In genomic region chr12:87847147-87847546, GRCh38 we compare ENCODE assay signal across 16 cellular contexts.
DNase-seq lines count a peak whose midpoint lies in the region; ATAC-seq and TF ChIP-seq lines count a peak whose summit lies in the region.
"Had no signal": no experiment of that assay in that cellular context is flagged by ENCODE, and none has a peak within 500 bp of the region (broad histone marks: within the 10 kb centered on the region; RNA-seq: fewer than 3 reads in every experiment).

No MANE protein-coding gene starts in this region.

- no peak overlapping the region for H3K27ac ChIP-seq in smooth muscle cell (ENCODE audit: low read depth)

- H3K9me3 ChIP-seq in smooth muscle cell (replicated peaks; ENCODE audit: low read depth) = no peaks in the 10 kb centered on the region

- H3K36me3 ChIP-seq in smooth muscle cell (ENCODE audit: low read depth) = no peaks in the 10 kb centered on the region

- no peaks in the 10 kb centered on the region for H3K27me3 ChIP-seq in smooth muscle cell (ENCODE audit: low read depth)

- H2AFZ ChIP-seq in smooth muscle cell (ENCODE audit: low read depth) = peak overlapping the region; percentile 46

- no peak overlapping the region for H3K4me3 ChIP-seq in smooth muscle cell

- no peak for ATAC-seq in left colon
- ATAC-seq in activated CD4-positive, CD25-positive, alpha-beta regulatory T cell treated with anti-CD3 and anti-CD28 coated beads, Interleukin-2, amount 50 U/mL, for 24 hours = no peak

- H3K4me2 ChIP-seq in smooth muscle cell = no peak overlapping the region

- intact Hi-C loops in left colon (cut with DNase I, micrococcal nuclease) = no loop called here

- H3K9ac ChIP-seq in smooth muscle cell (ENCODE audit: low read depth) = no peak overlapping the region

- 42% methylated on average over 4 of the region's 4 CpGs for WGBS in smooth muscle cell (ENCODE audit: low lambda C conversion rate)

- no peaks in the 10 kb centered on the region for H3K4me1 ChIP-seq in smooth muscle cell (ENCODE audit: low read depth)

- no peaks in the 10 kb centered on the region for H4K20me1 ChIP-seq in smooth muscle cell (ENCODE audit: low read depth)

- TF ChIP-seq CTCF in smooth muscle cell (IDR thresholded peaks at IDR 0.05; ENCODE audit: borderline replicate concordance, insufficient read depth, poor library complexity, severe bottlenecking) = no peak

- peak; percentile 20 for DNase-seq in NCI-H2227 treated with DMSO at 0.1 percent for 48 hours (lab: John Stamatoyannopoulos, UW)
- DNase-seq in NCI-H2227 (lab: John Stamatoyannopoulos, UW; ENCODE audit: unreplicated experiment) = no peak
- DNase-seq in NCI-H748 (lab: John Stamatoyannopoulos, UW; ENCODE audit: unreplicated experiment) = peak; percentile 51
- DNase-seq in left kidney (ENCODE audit: low read depth, low spot score) = peak; percentile 16
- no peak for DNase-seq in smooth muscle cell (lab: John Stamatoyannopoulos, UW; ENCODE audit: unreplicated experiment)
- no peak for DNase-seq in left colon
- DNase-seq in germinal center (ENCODE audit: low spot score) = no peak
- DNase-seq: 8988T, C1 segment of cervical spinal cord, HCEC 1CT, NCI-H1048, NCI-H146, NCI-H2081 treated with DMSO at 0.1 percent for 48 hours, NCI-H82, SHP77 treated with DMSO at 0.1 percent for 48 hours had no signal

- no peaks in the 10 kb centered on the region for H3F3A ChIP-seq in smooth muscle cell (ENCODE audit: low read depth)

- no peaks in the 10 kb centered on the region for H3K79me2 ChIP-seq in smooth muscle cell (ENCODE audit: low read depth)

Comparison
In these comparisons a context has a peak if more than half of its experiments do, and no peak if none do; other contexts are left out.
1. DNase-seq: peak in NCI-H2227 treated with DMSO at 0.1 percent for 48 hours (single experiment), NCI-H748 (single experiment) and left kidney (single experiment); none in NCI-H2227 (single experiment), smooth muscle cell (single experiment), left colon (0 of 2) and germinal center (single experiment).